Comparison of ENCODE assay signal across 8 cellular contexts in genomic region chr10:52314007-52314821, GRCh38. TPM values are rescaled to one million over a fixed set of nuclear protein-coding genes. Genes with fewer than 3 reads are reported as not detected.
DNase-seq lines count a peak whose midpoint lies in the region; ATAC-seq and TF ChIP-seq lines count a peak whose summit lies in the region.

A gene with protein sequence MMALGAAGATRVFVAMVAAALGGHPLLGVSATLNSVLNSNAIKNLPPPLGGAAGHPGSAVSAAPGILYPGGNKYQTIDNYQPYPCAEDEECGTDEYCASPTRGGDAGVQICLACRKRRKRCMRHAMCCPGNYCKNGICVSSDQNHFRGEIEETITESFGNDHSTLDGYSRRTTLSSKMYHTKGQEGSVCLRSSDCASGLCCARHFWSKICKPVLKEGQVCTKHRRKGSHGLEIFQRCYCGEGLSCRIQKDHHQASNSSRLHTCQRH (plus strand): TSS chr10:52314281. CDS start chr10:52314435, 154 bp downstream.

- H3K4me3 ChIP-seq in Caco-2 (ENCODE audit: low read depth, low read length), result peak within 1 kb of the TSS; percentile 63
- peak within 1 kb of the TSS; percentile 65 for H3K4me3 ChIP-seq in GM23338
- H3K4me3 ChIP-seq in skeletal muscle satellite cell (ENCODE audit: low read length), result peak within 1 kb of the TSS; percentile 99

- H3K4me1 Mint-ChIP-seq in Caco-2 (ENCODE audit: low read depth, unreplicated experiment) (peaks cover 33% of the 10 kb centered on the region), GM23338 (peaks cover 13% of the 10 kb centered on the region)

- H3K27me3 ChIP-seq in Caco-2 (replicated peaks; ENCODE audit: control insufficient read depth, insufficient read depth, low read length) (no peaks in the 10 kb centered on the region), GM23338 (ENCODE audit: insufficient read depth) (peaks cover 89% of the 10 kb centered on the region), skeletal muscle satellite cell (ENCODE audit: control insufficient read depth, insufficient read depth, low read length) (no peaks in the 10 kb centered on the region)

- TF ChIP-seq CTCF in Caco-2 (IDR thresholded peaks at IDR 0.05; ENCODE audit: insufficient read depth in 1 of 2, low read depth in 1 of 2, low read length in 1 of 2, severe bottlenecking in 1 of 2, unreplicated experiment in 1 of 2), result peak; percentile 99
- TF ChIP-seq CTCF in GM23338 (conservative IDR thresholded peaks at IDR 0.05; ENCODE audit: low read depth in 2 of 2), result peak; percentile 81 to 85

- POLR2A ChIA-PET in Caco-2 (lab: Charles Lee), result interaction anchor here (0.5 to 1.2 kb wide), 19 partner anchors 8 to 1590 kb away, joined by 3 to 11 read pairs (median 4); no protein-coding TSS in a partner anchor

- H3K4me1 ChIP-seq in Caco-2 (peaks cover 40% of the 10 kb centered on the region), GM23338 (ENCODE audit: insufficient read depth) (peaks cover 8% of the 10 kb centered on the region; the same call in 1 of the 2 replicates), skeletal muscle satellite cell (ENCODE audit: control insufficient read depth, insufficient read depth, low read length) (peaks cover 25% of the 10 kb centered on the region)

- peak within 1 kb of the TSS; percentile 98 for H3K9ac ChIP-seq in skeletal muscle satellite cell (ENCODE audit: low read depth, low read length)

- H3F3A ChIP-seq in GM23338 (replicated peaks; ENCODE audit: low read depth), result no peaks in the 10 kb centered on the region

- peak within 1 kb of the TSS; percentile 89 for H3K4me2 ChIP-seq in GM23338
- H3K4me2 ChIP-seq in skeletal muscle satellite cell (ENCODE audit: low read length), result peak within 1 kb of the TSS; percentile 81

- H3K9me3 ChIP-seq in Caco-2 (no peaks in the 10 kb centered on the region), skeletal muscle satellite cell (replicated peaks; ENCODE audit: low read length) (no peaks in the 10 kb centered on the region)

- BruUV-seq in Caco-2 (replicated peaks; lab: Mats Ljungman, UMichigan), result no TSS peak

- DNase-seq in Caco-2, result peak; percentile 99 to 100
- peak; percentile 91 for DNase-seq in GM23338 (ENCODE audit: low spot score)
- peak; percentile 77 for DNase-seq in OCI-M1 (lab: John Stamatoyannopoulos, UW)
- DNase-seq in caudate nucleus (lab: John Stamatoyannopoulos, UW), result peak in 36 of 61 donors; percentile 5 to 69 (median 24)
- DNase-seq in inferior parietal cortex (ENCODE audit: extremely low spot score), result peak; percentile 40
- no peak for DNase-seq in NCI-H446 treated with DMSO at 0.1 percent for 48 hours (lab: John Stamatoyannopoulos, UW)

- H3K27me3 Mint-ChIP-seq in Caco-2 (ENCODE audit: insufficient read depth, unreplicated experiment) (no peaks in the 10 kb centered on the region), GM23338 (ENCODE audit: insufficient read depth, low read depth, poor library complexity) (peaks cover 69% of the 10 kb centered on the region)

- intact Hi-C loops in Caco-2 (cut with micrococcal nuclease; ENCODE audit: unreplicated experiment), result loop anchor here (2.0 kb wide), 2 partner anchors 41 to 129 kb away; no protein-coding TSS in a partner anchor

- H3K9me3 Mint-ChIP-seq in Caco-2 (ENCODE audit: unreplicated experiment) (no peaks in the 10 kb centered on the region), GM23338 (no peaks in the 10 kb centered on the region)

- H3K4me3 Mint-ChIP-seq in Caco-2 (ENCODE audit: unreplicated experiment) (peak within 1 kb of the TSS; percentile 96), GM23338 (peak within 1 kb of the TSS; percentile 72)

- H3K36me3 Mint-ChIP-seq in Caco-2 (ENCODE audit: insufficient read depth, unreplicated experiment) (peaks cover 65% of the 10 kb centered on the region), GM23338 (ENCODE audit: low read depth) (no peaks in the 10 kb centered on the region)

- H3K36me3 ChIP-seq in Caco-2 (ENCODE audit: control insufficient read depth, insufficient read depth, low read length), result peaks cover 3% of the 10 kb centered on the region; the same call in 1 of the 2 replicates
- H3K36me3 ChIP-seq in GM23338 (ENCODE audit: insufficient read depth), result no peaks in the 10 kb centered on the region
- H3K36me3 ChIP-seq in skeletal muscle satellite cell (ENCODE audit: insufficient read depth, low read length), result peaks cover 36% of the 10 kb centered on the region

- H4K20me1 ChIP-seq in GM23338 (replicated peaks; ENCODE audit: insufficient read depth), result peaks cover 12% of the 10 kb centered on the region; the same call in 1 of the 2 replicates

- H3K79me2 ChIP-seq in GM23338 (replicated peaks; ENCODE audit: insufficient read depth), result no peaks in the 10 kb centered on the region

- H3K27ac ChIP-seq in GM23338 (ENCODE audit: low read depth) (no peak within 1 kb of the TSS), caudate nucleus (ENCODE audit: low read depth, low read length) (no peak within 1 kb of the TSS)

- H3K9me2 ChIP-seq in GM23338 (ENCODE audit: insufficient read depth), result no peaks in the 10 kb centered on the region

- H3K27ac Mint-ChIP-seq in Caco-2 (ENCODE audit: unreplicated experiment), result peak within 1 kb of the TSS; percentile 95
- no peak within 1 kb of the TSS for H3K27ac Mint-ChIP-seq in GM23338

- ATAC-seq in GM23338, result peak; percentile 89
- no peak for ATAC-seq in HG03196 (IDR thresholded peaks at IDR 0.05; ENCODE audit: unreplicated experiment)

- CTCF ChIA-PET in Caco-2 (lab: Charles Lee), result interaction anchor here (0.5 to 2.5 kb wide), 15 partner anchors 9 to 415 kb away, joined by 3 to 29 read pairs (median 5); no protein-coding TSS in a partner anchor

- peak within 1 kb of the TSS; percentile 91 for H2AFZ ChIP-seq in GM23338

TF ChIP-seq in GM23338, 12 proteins besides CTCF, POLR2A, EP300 and RAD21 (continues in another document):
- TF ChIP-seq ZNF462 (CRISPR knock-in tag; IDR thresholded peaks at IDR 0.05) (no peak), STAT1 (IDR thresholded peaks at IDR 0.05; ENCODE audit: unreplicated experiment) (no peak), NANOG (IDR thresholded peaks at IDR 0.05; ENCODE audit: borderline replicate concordance) (no peak), EZH2 (IDR thresholded peaks at IDR 0.05; ENCODE audit: low read depth, unreplicated experiment) (peak; percentile 51), ZNF331 (CRISPR knock-in tag; IDR thresholded peaks at IDR 0.05; ENCODE audit: low read depth) (no peak), POLR2AphosphoS5 (IDR thresholded peaks at IDR 0.05; ENCODE audit: low read depth) (0 out of 2 replicates have a peak, but pooled peaks have one; percentile 19)

RNA-seq across cellular contexts. Expression of the gene that starts here (rescaled TPM):
- 1,709 and 1,866 TPM in 2 replicates for total RNA-seq in Caco-2 (2022)
- not detected in 2 replicates for total RNA-seq in GM23338 (2014; rRNA removed; shearing (Covaris generic))
- 0.17 and 0.45 TPM in 2 replicates for polyA plus RNA-seq in GM23338 (2016; fragmentation: Nextera tagmentation; extraction: Ambion mirVana)
- total RNA-seq in skeletal muscle satellite cell (2012; rRNA removed), result 136 and 176 TPM in 2 replicates

Comparison
In these comparisons a context has a peak if more than half of its experiments do, and no peak if none do; other contexts are left out.
1. RNA of the gene that starts here (total RNA-seq): 1,709 to 1,866 TPM in Caco-2; not detected in GM23338; every median in the first group is over 1,000 times any median in the second.
2. Peak in DNase-seq, ATAC-seq, H3K4me3 ChIP-seq and H3K4me2 ChIP-seq in GM23338; RNA of the gene not detected or under 1 TPM.
3. Peak in every context shown above with its lines, with median percentiles within 50 percentile points of each other: H3K4me3 ChIP-seq.